13 cellular contexts compared by ENCODE assay signal in genomic region chr12:26100966-26101744, GRCh38. TPM values are rescaled to one million over a fixed set of nuclear protein-coding genes. Genes with fewer than 3 reads are reported as not detected.
DNase-seq lines count a peak whose midpoint lies in the region; TF ChIP-seq lines count a peak whose summit lies in the region.
"Had no signal": no experiment of that assay in that cellular context is flagged by ENCODE, and none has a peak within 500 bp of the region (broad histone marks: within the 10 kb centered on the region; RNA-seq: fewer than 3 reads in every experiment).

No MANE protein-coding gene starts in this region.

- peaks cover 7% of the 10 kb centered on the region for H3K4me1 Mint-ChIP-seq in MCF 10A (ENCODE audit: insufficient read depth, unreplicated experiment)
- H3K4me1 Mint-ChIP-seq in activated naive CD8-positive, alpha-beta T cell treated with anti-CD3 and anti-CD28 coated beads for 36 hours: no peaks in the 10 kb centered on the region
- H3K4me1 Mint-ChIP-seq: activated naive CD4-positive, alpha-beta T cell treated with anti-CD3 and anti-CD28 coated beads, Interleukin-2, amount 10 ng/mL, durations not matched to agents 7 days and 5 days had no signal

- BruUV-seq in MCF 10A (replicated peaks; lab: Mats Ljungman, UMichigan): no TSS peak

- H3K4me3 Mint-ChIP-seq in MCF 10A (ENCODE audit: unreplicated experiment): no peak overlapping the region
- H3K4me3 Mint-ChIP-seq in activated naive CD8-positive, alpha-beta T cell treated with anti-CD3 and anti-CD28 coated beads for 36 hours: no peak overlapping the region
- H3K4me3 Mint-ChIP-seq: activated naive CD4-positive, alpha-beta T cell treated with anti-CD3 and anti-CD28 coated beads, Interleukin-2, amount 10 ng/mL, durations not matched to agents 7 days and 5 days had no signal

- POLR2A ChIA-PET in MCF 10A (lab: Yijun Ruan, JAX): interaction anchor here (0.5 to 1.8 kb wide), 2 partner anchors 15 to 120 kb away, joined by 3 to 5 read pairs; no protein-coding TSS in a partner anchor

- no peak for TF ChIP-seq CTCF in MCF 10A (IDR thresholded peaks at IDR 0.05; ENCODE audit: unreplicated experiment)

- intact Hi-C loops in MCF 10A (cut with micrococcal nuclease): no loop called here

- DNase-seq in DMS153 (lab: John Stamatoyannopoulos, UW) (peak; percentile 89), NCI-H1417 treated with DMSO at 0.1 percent for 48 hours (lab: John Stamatoyannopoulos, UW) (peak; percentile 74), MCF 10A (ENCODE audit: unreplicated experiment) (peak; percentile 17), mucosa of gallbladder (ENCODE audit: low spot score) (peak; percentile 87), NCI-H1048 (lab: John Stamatoyannopoulos, UW) (no peak)
- DNase-seq in activated naive CD8-positive, alpha-beta T cell treated with anti-CD3 and anti-CD28 coated beads for 36 hours: no peak
- no peak for DNase-seq in activated T-cell treated with anti-CD3 and anti-CD28 coated beads, Interleukin-2, amount 50 U/mL, for 48 hours
- no peak for DNase-seq in activated CD4-positive, CD25-positive, alpha-beta regulatory T cell (lab: John Stamatoyannopoulos, UW)
- DNase-seq: activated naive CD4-positive, alpha-beta T cell treated with anti-CD3 and anti-CD28 coated beads, Interleukin-2, amount 10 ng/mL, durations not matched to agents 7 days and 5 days; KBM-7; NCI-H2081 treated with DMSO at 0.1 percent for 48 hours; stimulated activated CD8-positive, alpha-beta memory T cell treated with anti-CD3 and anti-CD28 coated beads, Interleukin-4, amount 100 ng/mL, for 48 hours; uterus had no signal

- peaks cover 5% of the 10 kb centered on the region for H3K36me3 Mint-ChIP-seq in MCF 10A (ENCODE audit: insufficient read depth, unreplicated experiment)
- no peaks in the 10 kb centered on the region for H3K36me3 Mint-ChIP-seq in activated naive CD8-positive, alpha-beta T cell treated with anti-CD3 and anti-CD28 coated beads for 36 hours
- H3K36me3 Mint-ChIP-seq: activated naive CD4-positive, alpha-beta T cell treated with anti-CD3 and anti-CD28 coated beads, Interleukin-2, amount 10 ng/mL, durations not matched to agents 7 days and 5 days had no signal

- H3K27ac Mint-ChIP-seq in MCF 10A (ENCODE audit: low read depth, unreplicated experiment): no peak overlapping the region
- no peak overlapping the region for H3K27ac Mint-ChIP-seq in activated naive CD8-positive, alpha-beta T cell treated with anti-CD3 and anti-CD28 coated beads for 36 hours
- H3K27ac Mint-ChIP-seq: activated naive CD4-positive, alpha-beta T cell treated with anti-CD3 and anti-CD28 coated beads, Interleukin-2, amount 10 ng/mL, durations not matched to agents 7 days and 5 days had no signal

- no peaks in the 10 kb centered on the region for H3K27me3 Mint-ChIP-seq in MCF 10A (ENCODE audit: insufficient read depth, unreplicated experiment)
- H3K27me3 Mint-ChIP-seq in activated naive CD8-positive, alpha-beta T cell treated with anti-CD3 and anti-CD28 coated beads for 36 hours: peaks cover 16% of the 10 kb centered on the region

- CTCF ChIA-PET in MCF 10A (lab: Yijun Ruan, JAX): interaction anchor here (0.5 to 1.0 kb wide), 5 partner anchors 15 to 754 kb away, joined by 3 to 5 read pairs (median 3); no protein-coding TSS in a partner anchor

- no peaks in the 10 kb centered on the region for H3K9me3 Mint-ChIP-seq in MCF 10A (ENCODE audit: unreplicated experiment)
- H3K9me3 Mint-ChIP-seq in activated naive CD8-positive, alpha-beta T cell treated with anti-CD3 and anti-CD28 coated beads for 36 hours: no peaks in the 10 kb centered on the region
- H3K9me3 Mint-ChIP-seq: activated naive CD4-positive, alpha-beta T cell treated with anti-CD3 and anti-CD28 coated beads, Interleukin-2, amount 10 ng/mL, durations not matched to agents 7 days and 5 days had no signal

RNA-seq across cellular contexts. Expression of gene BHLHE41, which starts 23.7 kb away (rescaled TPM):
- total RNA-seq in MCF 10A (2022) (1.1 and 3.4 TPM in 2 replicates), mucosa of gallbladder (99.6 TPM)
- total RNA-seq in activated naive CD8-positive, alpha-beta T cell treated with anti-CD3 and anti-CD28 coated beads for 36 hours: not detected

Comparison
In these comparisons a context has a peak if more than half of its experiments do, and no peak if none do; other contexts are left out.
1. DNase-seq: peak in DMS153 (single experiment), NCI-H1417 treated with DMSO at 0.1 percent for 48 hours (single experiment), MCF 10A (single experiment) and mucosa of gallbladder (single experiment); none in activated naive CD8-positive, alpha-beta T cell treated with anti-CD3 and anti-CD28 coated beads for 36 hours (single experiment), activated T-cell treated with anti-CD3 and anti-CD28 coated beads, Interleukin-2, amount 50 U/mL, for 48 hours (0 of 2), activated CD4-positive, CD25-positive, alpha-beta regulatory T cell (0 of 4) and NCI-H1048 (single experiment).
2. RNA of gene BHLHE41, which starts 23.7 kb away (total RNA-seq): 99.6 TPM in mucosa of gallbladder (single experiment); 1.1 to 3.4 TPM in MCF 10A and not detected in activated naive CD8-positive, alpha-beta T cell treated with anti-CD3 and anti-CD28 coated beads for 36 hours; every median in the first group is over 10 times any median in the second.